1 cellular context compared by ENCODE assay signal in genomic region chr2:30820381-30821055, GRCh38.
TF ChIP-seq lines count a peak whose summit lies in the region.

No MANE protein-coding gene starts in this region.

TF ChIP-seq in WTC11, 78 proteins besides CTCF, POLR2A, EP300 and RAD21 (continued from another document):
- TF ChIP-seq AR (CRISPR knock-in tag; IDR thresholded peaks at IDR 0.05) (no peak), SMAD4 (CRISPR knock-in tag; IDR thresholded peaks at IDR 0.05) (no peak), ZBTB21 (CRISPR knock-in tag; IDR thresholded peaks at IDR 0.05; ENCODE audit: borderline replicate concordance) (no peak), MLX (CRISPR knock-in tag; IDR thresholded peaks at IDR 0.05) (no peak)
